ENCODE assay signal across 9 cellular contexts in genomic region chr17:81870155-81870977, GRCh38. TPM values are rescaled to one million over a fixed set of nuclear protein-coding genes. Genes with fewer than 3 reads are reported as not detected.
DNase-seq lines count a peak whose midpoint lies in the region; ATAC-seq and TF ChIP-seq lines count a peak whose summit lies in the region.
"Had no signal": no experiment of that assay in that cellular context is flagged by ENCODE, and none has a peak within 500 bp of the region (broad histone marks: within the 10 kb centered on the region; RNA-seq: fewer than 3 reads in every experiment).

No MANE protein-coding gene starts in this region.

- H3K4me3 ChIP-seq in RWPE2 (ENCODE audit: severe bottlenecking) = peak overlapping the region; percentile 82
- H3K4me3 ChIP-seq in breast epithelium = peak overlapping the region; percentile 75 to 97 (median 79)

- H3K36me3 ChIP-seq in RWPE2 (ENCODE audit: low read depth) = peaks cover 40% of the 10 kb centered on the region
- no peaks in the 10 kb centered on the region for H3K36me3 ChIP-seq in breast epithelium

- peak overlapping the region; percentile 98 for H3K27ac ChIP-seq in RWPE2 (ENCODE audit: poor library complexity, severe bottlenecking)
- peak overlapping the region; percentile 97 for H3K27ac ChIP-seq in breast epithelium
- peak overlapping the region; percentile 91 for H3K27ac ChIP-seq in layer of hippocampus (ENCODE audit: low read depth, low read length)

- TF ChIP-seq POLR2A in GM15510 (IDR thresholded peaks at IDR 0.05; ENCODE audit: borderline replicate concordance, extremely low read depth, insufficient read length) (peak; percentile 27), breast epithelium (IDR thresholded peaks at IDR 0.05) (no peak)

- ATAC-seq in HG02840 (IDR thresholded peaks at IDR 0.05; ENCODE audit: low FRiP score, unreplicated experiment) (peak; percentile 12), RWPE2 (ENCODE audit: low read depth) (no peak)

- H3K9me3 ChIP-seq in RWPE2 (ENCODE audit: severe bottlenecking) = no peaks in the 10 kb centered on the region
- H3K9me3 ChIP-seq in breast epithelium = no peaks in the 10 kb centered on the region

- H3K27me3 ChIP-seq in RWPE2 (ENCODE audit: insufficient read depth, poor library complexity, severe bottlenecking) (no peaks in the 10 kb centered on the region), breast epithelium (no peaks in the 10 kb centered on the region), layer of hippocampus (ENCODE audit: control insufficient read depth, insufficient read depth, low read length) (no peaks in the 10 kb centered on the region)

- H3K4me1 ChIP-seq in RWPE2 (ENCODE audit: insufficient read depth, poor library complexity, severe bottlenecking) (peaks cover 31% of the 10 kb centered on the region), breast epithelium (peaks cover 0 to 24% of the 10 kb centered on the region in 2 donors)

- DNase-seq in RWPE2 (ENCODE audit: low spot score) = no peak
- DNase-seq in breast epithelium (ENCODE audit: low spot score in 2 of 2) = no peak
- peak; percentile 64 for DNase-seq in stimulated activated CD8-positive, alpha-beta memory T cell treated with anti-CD3 and anti-CD28 coated beads, Interleukin-4, amount 100 ng/mL, for 48 hours
- DNase-seq in NCI-H187 treated with DMSO at 0.1 percent for 48 hours (lab: John Stamatoyannopoulos, UW) = no peak
- no peak for DNase-seq in occipital lobe (lab: John Stamatoyannopoulos, UW)

- intact Hi-C loops in breast epithelium (cut with DNase I; ENCODE audit: low total_unique reads) = no loop called here

- TF ChIP-seq CTCF in RWPE2 (IDR thresholded peaks at IDR 0.05; ENCODE audit: poor library complexity, severe bottlenecking) = no peak
- no peak for TF ChIP-seq CTCF in breast epithelium (IDR thresholded peaks at IDR 0.05)

RNA-seq across cellular contexts. Expression of gene ARHGDIA, which starts 0.8 kb away (rescaled TPM):
- total RNA-seq in breast epithelium = 100 to 1,000 TPM in 2 of 3 donors, 10 to 100 TPM in 1; 67.0 to 135 (median 124) TPM
- total RNA-seq in occipital lobe = 22.9 TPM

RNA-seq across cellular contexts. Expression of gene P4HB, which starts 10.0 kb away (rescaled TPM):
- 100 to 1,000 TPM; 374 to 475 (median 466) TPM for total RNA-seq in breast epithelium
- total RNA-seq in occipital lobe = 57.4 TPM

RNA-seq across cellular contexts. Expression of gene ALYREF, which starts 21.0 kb away (rescaled TPM):
- 10 to 100 TPM; 37.4 to 69.5 (median 50.9) TPM for total RNA-seq in breast epithelium
- 78.3 TPM for total RNA-seq in occipital lobe

RNA-seq across cellular contexts. Expression of gene ANAPC11, which starts 21.2 kb away (rescaled TPM):
- total RNA-seq in breast epithelium (100 to 1,000 TPM in 2 of 3 donors, 10 to 100 TPM in 1; 99.7 to 127 (median 117) TPM), occipital lobe (43.0 TPM)

RNA-seq across cellular contexts. Expression of gene NPB, which starts 31.7 kb away (rescaled TPM):
- total RNA-seq in breast epithelium (1 to 10 TPM in 1 of 3 donors, not detected in 2; 2.0 TPM), occipital lobe (2.0 TPM)
- total RNA-seq: dermis microvascular lymphatic vessel endothelial cell had no signal
